ENCODE assay signal across 11 cellular contexts in the genomic region with DNA sequence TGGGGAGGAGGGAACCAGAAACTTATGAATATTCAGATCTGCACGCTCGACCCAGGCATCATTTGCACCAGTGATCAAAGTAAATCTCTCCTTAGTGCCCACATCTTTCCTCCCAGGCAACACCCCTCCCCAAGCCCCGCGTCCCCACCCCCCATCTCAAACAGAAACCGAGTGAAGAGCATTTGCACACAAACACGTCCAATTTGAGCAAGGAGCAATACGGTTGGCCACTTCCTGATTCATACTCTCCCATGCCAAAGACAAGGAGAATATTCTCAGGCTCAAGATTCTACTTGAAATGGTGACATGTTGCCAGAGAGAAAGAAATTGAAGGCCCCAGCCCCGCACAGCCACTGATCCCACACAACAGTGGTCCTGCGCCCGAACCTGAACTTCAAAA. TPM values are rescaled to one million over a fixed set of nuclear protein-coding genes. Genes with fewer than 3 reads are reported as not detected.
DNase-seq lines count a peak whose midpoint lies in the region; ATAC-seq and TF ChIP-seq lines count a peak whose summit lies in the region.
"Had no signal": no experiment of that assay in that cellular context is flagged by ENCODE, and none has a peak within 500 bp of the region (broad histone marks: within the 10 kb centered on the region; RNA-seq: fewer than 3 reads in every experiment).

No MANE protein-coding gene starts in this region.

- ATAC-seq in left ventricle myocardium superior = no peak
- no peak for ATAC-seq in GM21723 (IDR thresholded peaks at IDR 0.05; ENCODE audit: unreplicated experiment)
- no peak for ATAC-seq in HG02938 (IDR thresholded peaks at IDR 0.05; ENCODE audit: unreplicated experiment)

- TF ChIP-seq POLR2A in vagina (IDR thresholded peaks at IDR 0.05) = no peak

- H3K27ac Mint-ChIP-seq in mesothelial cell of epicardium = peak overlapping the region; percentile 47

- H3K4me3 ChIP-seq in left ventricle myocardium inferior (peak overlapping the region; percentile 2), ascending aorta (peak overlapping the region; percentile 39 to 46), vagina (no peak overlapping the region)

- no peaks in the 10 kb centered on the region for H3K9me3 ChIP-seq in left ventricle myocardium inferior (replicated peaks)
- no peaks in the 10 kb centered on the region for H3K9me3 ChIP-seq in ascending aorta
- H3K9me3 ChIP-seq in vagina = no peaks in the 10 kb centered on the region

- H3K36me3 ChIP-seq in left ventricle myocardium inferior (peaks cover 26% of the 10 kb centered on the region), ascending aorta (peaks cover 9 to 13% of the 10 kb centered on the region in 2 donors), vagina (peaks cover 0 to 20% of the 10 kb centered on the region in 2 donors)

- H3K4me1 ChIP-seq in left ventricle myocardium inferior (peaks cover 89% of the 10 kb centered on the region), ascending aorta (peaks cover under 1 to 59% of the 10 kb centered on the region in 2 donors), vagina (peaks cover 98% of the 10 kb centered on the region)

- DNase-seq in left ventricle myocardium inferior (no peak), left ventricle myocardium superior (no peak), ascending aorta (ENCODE audit: low spot score in 2 of 2) (no peak), mesothelial cell of epicardium (ENCODE audit: low spot score in 2 of 2, unreplicated experiment in 2 of 2) (no peak), vagina (ENCODE audit: extremely low spot score in 2 of 2) (no peak), DMS53 (lab: John Stamatoyannopoulos, UW) (no peak)
- DNase-seq: activated T-cell treated with anti-CD3 and anti-CD28 coated beads for 4 hours, NCI-H1048, small intestine had no signal

- H3K9me3 Mint-ChIP-seq in mesothelial cell of epicardium = no peaks in the 10 kb centered on the region

- peaks cover 26% of the 10 kb centered on the region for H3K4me1 Mint-ChIP-seq in mesothelial cell of epicardium

- H3K27ac ChIP-seq in left ventricle myocardium inferior (replicated peaks) = peak overlapping the region; percentile 38
- H3K27ac ChIP-seq in ascending aorta = peak overlapping the region; percentile 64 to 82
- H3K27ac ChIP-seq in vagina = peak overlapping the region; percentile 17

- TF ChIP-seq CTCF in left ventricle myocardium inferior (IDR thresholded peaks at IDR 0.05; ENCODE audit: borderline replicate concordance) (no peak), ascending aorta (IDR thresholded peaks at IDR 0.05) (no peak), mesothelial cell of epicardium (IDR thresholded peaks at IDR 0.05; ENCODE audit: unreplicated experiment) (no peak), vagina (IDR thresholded peaks at IDR 0.05) (no peak)

- H3K36me3 Mint-ChIP-seq in mesothelial cell of epicardium = peaks cover 33% of the 10 kb centered on the region

- no peaks in the 10 kb centered on the region for H3K27me3 Mint-ChIP-seq in mesothelial cell of epicardium (ENCODE audit: low read depth)

- intact Hi-C loops in left ventricle myocardium inferior (cut with micrococcal nuclease) (no loop called here), left ventricle myocardium superior (cut with micrococcal nuclease) (loop anchor here (10.0 kb wide), 1 partner anchor 225 kb away; no protein-coding TSS in a partner anchor), ascending aorta (cut with DNase I) (loop anchor here (10.0 kb wide), 1 partner anchor 575 kb away; no protein-coding TSS in a partner anchor), vagina (cut with DNase I) (loop anchor here (10.0 kb wide), 2 partner anchors 225 to 295 kb away; no protein-coding TSS in a partner anchor)

- H3K4me3 Mint-ChIP-seq in mesothelial cell of epicardium = no peak overlapping the region

- no peaks in the 10 kb centered on the region for H3K27me3 ChIP-seq in left ventricle myocardium inferior (ENCODE audit: low read depth)
- no peaks in the 10 kb centered on the region for H3K27me3 ChIP-seq in ascending aorta
- H3K27me3 ChIP-seq in vagina = no peaks in the 10 kb centered on the region

RNA-seq across cellular contexts. Expression of gene FOXN3, which starts 7.1 kb away (rescaled TPM):
- total RNA-seq in left ventricle myocardium inferior (120 TPM), left ventricle myocardium superior (134 TPM), ascending aorta (96.3 TPM), mesothelial cell of epicardium (114 to 124 TPM (median 120 TPM) in 3 replicates), vagina (111 TPM)

Comparison
In these comparisons a context has a peak if more than half of its experiments do, and no peak if none do; other contexts are left out.
1. H3K27ac ChIP-seq: peak in every context shown above with its lines; median percentile 73 in ascending aorta; 38 in left ventricle myocardium inferior; 17 in vagina.
2. H3K4me3 ChIP-seq: peak in left ventricle myocardium inferior (single experiment) and ascending aorta (2 of 2); none in vagina (0 of 2).